ENCODE assay signal across 8 cellular contexts in genomic region chr1:4695241-4695640, GRCh38. TPM values are rescaled to one million over a fixed set of nuclear protein-coding genes. Genes with fewer than 3 reads are reported as not detected.
"Had no signal": no experiment of that assay in that cellular context is flagged by ENCODE, and none has a peak within 500 bp of the region (broad histone marks: within the 10 kb centered on the region; RNA-seq: fewer than 3 reads in every experiment).

No MANE protein-coding gene starts in this region.

- DNase-seq: HCEC 1CT, IMR-90 had no signal

- H3K4me3 Mint-ChIP-seq: GM23338, H9 had no signal

- H3K4me3 ChIP-seq: GM23338 had no signal

- H2AFZ ChIP-seq: GM23338 had no signal

- H3K4me2 ChIP-seq: GM23338 had no signal

- H3K27ac Mint-ChIP-seq: GM23338 had no signal

- FAIRE-seq: H1, H54, HTR-8/SVneo had no signal

RNA-seq across cellular contexts. Expression of gene AJAP1, which starts 40.8 kb away (rescaled TPM):
- total RNA-seq: GM23338, HT-29 had no signal
- polyA plus RNA-seq: GM23338 had no signal
